ENCODE assay signal across 12 cellular contexts in the genomic region with DNA sequence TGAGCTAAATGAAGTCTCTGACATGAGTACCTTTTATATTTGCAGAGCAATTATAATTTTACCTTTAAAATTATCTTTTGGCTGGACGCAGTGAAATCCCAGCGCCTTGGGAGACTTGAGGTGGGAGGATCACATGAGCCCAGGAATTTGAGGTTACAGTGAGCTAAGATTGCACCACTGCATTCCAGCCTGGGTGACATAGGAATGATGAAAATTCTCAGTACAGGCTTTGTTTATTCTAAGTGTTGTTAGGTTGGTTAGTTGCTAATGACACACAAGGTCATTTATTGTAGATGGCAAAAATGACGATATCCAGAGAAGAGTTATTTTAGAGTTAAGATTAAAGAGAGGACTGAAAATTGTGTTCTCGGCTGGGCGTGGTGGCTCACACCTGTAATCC.
DNase-seq lines count a peak whose midpoint lies in the region; ATAC-seq, FAIRE-seq and TF ChIP-seq lines count a peak whose summit lies in the region.
"Had no signal": no experiment of that assay in that cellular context is flagged by ENCODE, and none has a peak within 500 bp of the region (broad histone marks: within the 10 kb centered on the region; RNA-seq: fewer than 3 reads in every experiment).

No MANE protein-coding gene starts in this region.

- 68 to 81% methylated on average over 5 of the region's 5 CpGs for WGBS in lung, 2 donors

- no peaks in the 10 kb centered on the region for H3K36me3 ChIP-seq in bronchial epithelial cell (ENCODE audit: control insufficient read depth, insufficient read depth, low read length)
- H3K36me3 ChIP-seq in lung (ENCODE audit: control insufficient read depth in 2 of 2, insufficient read depth in 2 of 2, low read length in 2 of 2), result no peaks in the 10 kb centered on the region

- H3K27me3 ChIP-seq in bronchial epithelial cell (ENCODE audit: control insufficient read depth, insufficient read depth, low read length) (no peaks in the 10 kb centered on the region), lung (ENCODE audit: control insufficient read depth, insufficient read depth) (no peaks in the 10 kb centered on the region)

- H3K4me1 ChIP-seq in lung (ENCODE audit: control insufficient read depth in 2 of 2, insufficient read depth in 2 of 2, low read length in 2 of 2), result no peaks in the 10 kb centered on the region

- no peaks in the 10 kb centered on the region for H3K4me1 Mint-ChIP-seq in stimulated activated naive B cell treated with anti-CD40 and anti-IgM and Interleukin-4, amounts not matched to agents 10 μg/mL and 1 μg/mL and 100 μg/mL, for 72 hours

- TF ChIP-seq CTCF in bronchial epithelial cell (IDR thresholded peaks at IDR 0.05; ENCODE audit: insufficient read depth, low read length, severe bottlenecking) (no peak), lung (IDR thresholded peaks at IDR 0.05; ENCODE audit: control extremely low read depth, extremely low read depth) (no peak)

- FAIRE-seq in HTR-8/SVneo (lab: Jason Lieb, UNC) (no peak), bronchial epithelial cell (lab: Jason Lieb, UNC) (no peak)

- H3K27ac ChIP-seq in lung (ENCODE audit: low read depth in 1 of 2, low read length in 1 of 2), result no peak overlapping the region

- peaks cover 0 to 2% of the 10 kb centered on the region in 2 donors for H3K9me3 Mint-ChIP-seq in stimulated activated naive B cell treated with anti-CD40 and anti-IgM and Interleukin-4, amounts not matched to agents 10 μg/mL and 1 μg/mL and 100 μg/mL, for 72 hours

- H3K27ac Mint-ChIP-seq in stimulated activated naive B cell treated with anti-CD40 and anti-IgM and Interleukin-4, amounts not matched to agents 10 μg/mL and 1 μg/mL and 100 μg/mL, for 72 hours, result no peak overlapping the region
- H3K27ac Mint-ChIP-seq: endodermal cell had no signal

- peaks cover 0 to 2% of the 10 kb centered on the region in 2 donors for H3K9me3 ChIP-seq in lung (ENCODE audit: control insufficient read depth in 2 of 2, insufficient read depth in 1 of 2, low read length in 1 of 2)
- H3K9me3 ChIP-seq: mucosa of descending colon had no signal

- DNase-seq in AG08395 (ENCODE audit: low spot score), result peak; percentile 58
- peak; percentile 42 for DNase-seq in HTR-8/SVneo (ENCODE audit: insufficient read length, low spot score)
- DNase-seq in bronchial epithelial cell (ENCODE audit: low read depth), result peak; percentile 51
- no peak for DNase-seq in lung (ENCODE audit: low spot score)
- DNase-seq in NCI-H345 (lab: John Stamatoyannopoulos, UW), result no peak
- no peak for DNase-seq in hippocampal formation (lab: John Stamatoyannopoulos, UW)
- DNase-seq in stimulated activated naive B cell treated with anti-CD40 and anti-IgM and Interleukin-4, amounts not matched to agents 10 μg/mL and 1 μg/mL and 100 μg/mL, for 72 hours, result no peak
- no peak for DNase-seq in NCI-H2171 (lab: John Stamatoyannopoulos, UW)
- DNase-seq: endodermal cell, mucosa of descending colon, NCI-H1930, T1000 had no signal

- no peak overlapping the region for H3K4me3 ChIP-seq in bronchial epithelial cell (ENCODE audit: low read depth, low read length)
- no peak overlapping the region for H3K4me3 ChIP-seq in lung
- H3K4me3 ChIP-seq: mucosa of descending colon had no signal

- peak; percentile 58 for ATAC-seq in lung (ENCODE audit: insufficient read depth, low FRiP score)
- ATAC-seq in stimulated activated naive B cell treated with anti-CD40 and anti-IgM and Interleukin-4, amounts not matched to agents 10 μg/mL and 1 μg/mL and 100 μg/mL, for 72 hours (replicated peaks), result no peak
- ATAC-seq: mucosa of descending colon had no signal

- no peak overlapping the region for H3K4me3 Mint-ChIP-seq in stimulated activated naive B cell treated with anti-CD40 and anti-IgM and Interleukin-4, amounts not matched to agents 10 μg/mL and 1 μg/mL and 100 μg/mL, for 72 hours
- H3K4me3 Mint-ChIP-seq: endodermal cell had no signal

- H3K27me3 Mint-ChIP-seq in stimulated activated naive B cell treated with anti-CD40 and anti-IgM and Interleukin-4, amounts not matched to agents 10 μg/mL and 1 μg/mL and 100 μg/mL, for 72 hours, result peaks cover 0 to 5% of the 10 kb centered on the region in 2 donors

- no peaks in the 10 kb centered on the region for H3K36me3 Mint-ChIP-seq in stimulated activated naive B cell treated with anti-CD40 and anti-IgM and Interleukin-4, amounts not matched to agents 10 μg/mL and 1 μg/mL and 100 μg/mL, for 72 hours

Comparison
In these comparisons a context has a peak if more than half of its experiments do, and no peak if none do; other contexts are left out.
1. DNase-seq: peak in AG08395 (single experiment), HTR-8/SVneo (single experiment) and bronchial epithelial cell (single experiment); none in lung (single experiment), NCI-H345 (single experiment), hippocampal formation (0 of 2), stimulated activated naive B cell treated with anti-CD40 and anti-IgM and Interleukin-4, amounts not matched to agents 10 μg/mL and 1 μg/mL and 100 μg/mL, for 72 hours (single experiment) and NCI-H2171 (single experiment).